Comparison of ENCODE assay signal across 1 cellular context in the genomic region with DNA sequence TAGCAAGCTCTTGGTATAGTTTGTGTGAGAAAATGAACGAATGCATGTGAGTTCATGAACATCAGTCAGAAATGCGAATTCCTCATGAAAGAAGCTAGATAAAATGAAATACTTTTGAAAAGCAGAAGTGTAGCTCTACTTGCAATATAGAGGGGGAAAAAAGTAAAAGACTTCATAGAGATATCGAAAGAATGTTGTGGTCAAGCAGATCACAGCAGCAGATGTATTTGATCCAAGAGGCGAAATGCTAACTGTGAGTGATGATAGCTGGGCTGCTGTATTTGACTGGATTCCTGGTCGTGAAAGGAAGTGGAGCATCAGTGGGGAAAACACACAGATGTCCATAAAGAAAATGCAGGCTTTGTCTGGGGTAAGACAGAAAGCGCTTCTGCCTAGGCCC.
TF ChIP-seq lines count a peak whose summit lies in the region.

No MANE protein-coding gene starts in this region.

TF ChIP-seq in IMR-90, 13 proteins besides CTCF, POLR2A, EP300 and RAD21:
- TF ChIP-seq, protein P1, sequence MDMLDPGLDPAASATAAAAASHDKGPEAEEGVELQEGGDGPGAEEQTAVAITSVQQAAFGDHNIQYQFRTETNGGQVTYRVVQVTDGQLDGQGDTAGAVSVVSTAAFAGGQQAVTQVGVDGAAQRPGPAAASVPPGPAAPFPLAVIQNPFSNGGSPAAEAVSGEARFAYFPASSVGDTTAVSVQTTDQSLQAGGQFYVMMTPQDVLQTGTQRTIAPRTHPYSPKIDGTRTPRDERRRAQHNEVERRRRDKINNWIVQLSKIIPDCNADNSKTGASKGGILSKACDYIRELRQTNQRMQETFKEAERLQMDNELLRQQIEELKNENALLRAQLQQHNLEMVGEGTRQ (IDR thresholded peaks at IDR 0.05; ENCODE audit: low read depth, low read length), result no peak
- no peak for TF ChIP-seq FOS (IDR thresholded peaks at IDR 0.05; ENCODE audit: low read depth, low read length)
- no peak for TF ChIP-seq MAFK (IDR thresholded peaks at IDR 0.05; ENCODE audit: low read depth, low read length)
- no peak for TF ChIP-seq BHLHE40 (IDR thresholded peaks at IDR 0.05; ENCODE audit: low read depth, low read length)
